Comparison of ENCODE assay signal across 1 cellular context in the genomic region with DNA sequence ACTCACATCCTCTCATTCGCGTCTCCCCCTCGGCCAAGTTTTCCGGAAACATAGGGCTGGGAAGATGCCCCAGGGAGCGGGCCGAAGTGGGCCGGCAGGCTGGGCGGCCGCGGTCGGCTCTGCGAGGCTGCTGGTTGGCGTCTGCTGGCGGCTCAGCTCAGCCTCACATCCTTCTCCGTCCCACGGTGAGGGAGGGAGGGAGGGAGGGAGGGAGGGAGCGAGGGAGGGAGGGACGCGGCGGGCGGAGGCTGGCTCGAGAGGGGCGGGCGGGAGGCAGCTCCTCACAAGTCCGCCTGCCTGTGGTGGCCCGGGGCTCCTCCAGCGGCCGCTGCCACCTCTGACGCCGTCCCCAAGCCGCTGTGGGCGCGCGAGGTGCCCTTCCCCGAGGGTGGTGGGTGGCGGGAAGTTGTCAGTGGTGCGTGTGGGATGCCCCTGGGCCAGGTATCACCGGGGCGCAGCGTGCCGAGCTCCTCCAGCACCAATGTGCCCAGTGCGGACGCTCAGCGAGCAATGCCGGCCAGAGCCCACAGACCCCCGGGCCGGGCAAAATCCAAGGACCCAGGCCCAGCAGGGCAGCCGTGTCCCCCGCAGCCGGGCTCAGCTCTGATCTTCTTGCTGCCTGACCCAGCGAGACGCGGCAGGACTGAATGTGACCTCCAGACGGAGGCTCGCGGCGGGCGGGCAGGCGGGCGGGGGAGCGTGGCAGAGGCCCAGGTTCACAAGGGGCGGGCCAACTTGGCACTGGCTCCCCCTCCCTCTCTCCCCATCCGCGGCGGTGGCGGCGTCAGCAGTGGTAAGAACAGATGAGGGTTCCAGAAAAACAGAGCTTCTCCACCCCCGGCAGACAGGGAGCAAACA.
TF ChIP-seq lines count a peak whose summit lies in the region.

No MANE protein-coding gene starts in this region.

TF ChIP-seq in HepG2, 621 proteins besides CTCF, POLR2A, EP300 and RAD21 (continued from another document and continues in another):
- TF ChIP-seq, protein P1, sequence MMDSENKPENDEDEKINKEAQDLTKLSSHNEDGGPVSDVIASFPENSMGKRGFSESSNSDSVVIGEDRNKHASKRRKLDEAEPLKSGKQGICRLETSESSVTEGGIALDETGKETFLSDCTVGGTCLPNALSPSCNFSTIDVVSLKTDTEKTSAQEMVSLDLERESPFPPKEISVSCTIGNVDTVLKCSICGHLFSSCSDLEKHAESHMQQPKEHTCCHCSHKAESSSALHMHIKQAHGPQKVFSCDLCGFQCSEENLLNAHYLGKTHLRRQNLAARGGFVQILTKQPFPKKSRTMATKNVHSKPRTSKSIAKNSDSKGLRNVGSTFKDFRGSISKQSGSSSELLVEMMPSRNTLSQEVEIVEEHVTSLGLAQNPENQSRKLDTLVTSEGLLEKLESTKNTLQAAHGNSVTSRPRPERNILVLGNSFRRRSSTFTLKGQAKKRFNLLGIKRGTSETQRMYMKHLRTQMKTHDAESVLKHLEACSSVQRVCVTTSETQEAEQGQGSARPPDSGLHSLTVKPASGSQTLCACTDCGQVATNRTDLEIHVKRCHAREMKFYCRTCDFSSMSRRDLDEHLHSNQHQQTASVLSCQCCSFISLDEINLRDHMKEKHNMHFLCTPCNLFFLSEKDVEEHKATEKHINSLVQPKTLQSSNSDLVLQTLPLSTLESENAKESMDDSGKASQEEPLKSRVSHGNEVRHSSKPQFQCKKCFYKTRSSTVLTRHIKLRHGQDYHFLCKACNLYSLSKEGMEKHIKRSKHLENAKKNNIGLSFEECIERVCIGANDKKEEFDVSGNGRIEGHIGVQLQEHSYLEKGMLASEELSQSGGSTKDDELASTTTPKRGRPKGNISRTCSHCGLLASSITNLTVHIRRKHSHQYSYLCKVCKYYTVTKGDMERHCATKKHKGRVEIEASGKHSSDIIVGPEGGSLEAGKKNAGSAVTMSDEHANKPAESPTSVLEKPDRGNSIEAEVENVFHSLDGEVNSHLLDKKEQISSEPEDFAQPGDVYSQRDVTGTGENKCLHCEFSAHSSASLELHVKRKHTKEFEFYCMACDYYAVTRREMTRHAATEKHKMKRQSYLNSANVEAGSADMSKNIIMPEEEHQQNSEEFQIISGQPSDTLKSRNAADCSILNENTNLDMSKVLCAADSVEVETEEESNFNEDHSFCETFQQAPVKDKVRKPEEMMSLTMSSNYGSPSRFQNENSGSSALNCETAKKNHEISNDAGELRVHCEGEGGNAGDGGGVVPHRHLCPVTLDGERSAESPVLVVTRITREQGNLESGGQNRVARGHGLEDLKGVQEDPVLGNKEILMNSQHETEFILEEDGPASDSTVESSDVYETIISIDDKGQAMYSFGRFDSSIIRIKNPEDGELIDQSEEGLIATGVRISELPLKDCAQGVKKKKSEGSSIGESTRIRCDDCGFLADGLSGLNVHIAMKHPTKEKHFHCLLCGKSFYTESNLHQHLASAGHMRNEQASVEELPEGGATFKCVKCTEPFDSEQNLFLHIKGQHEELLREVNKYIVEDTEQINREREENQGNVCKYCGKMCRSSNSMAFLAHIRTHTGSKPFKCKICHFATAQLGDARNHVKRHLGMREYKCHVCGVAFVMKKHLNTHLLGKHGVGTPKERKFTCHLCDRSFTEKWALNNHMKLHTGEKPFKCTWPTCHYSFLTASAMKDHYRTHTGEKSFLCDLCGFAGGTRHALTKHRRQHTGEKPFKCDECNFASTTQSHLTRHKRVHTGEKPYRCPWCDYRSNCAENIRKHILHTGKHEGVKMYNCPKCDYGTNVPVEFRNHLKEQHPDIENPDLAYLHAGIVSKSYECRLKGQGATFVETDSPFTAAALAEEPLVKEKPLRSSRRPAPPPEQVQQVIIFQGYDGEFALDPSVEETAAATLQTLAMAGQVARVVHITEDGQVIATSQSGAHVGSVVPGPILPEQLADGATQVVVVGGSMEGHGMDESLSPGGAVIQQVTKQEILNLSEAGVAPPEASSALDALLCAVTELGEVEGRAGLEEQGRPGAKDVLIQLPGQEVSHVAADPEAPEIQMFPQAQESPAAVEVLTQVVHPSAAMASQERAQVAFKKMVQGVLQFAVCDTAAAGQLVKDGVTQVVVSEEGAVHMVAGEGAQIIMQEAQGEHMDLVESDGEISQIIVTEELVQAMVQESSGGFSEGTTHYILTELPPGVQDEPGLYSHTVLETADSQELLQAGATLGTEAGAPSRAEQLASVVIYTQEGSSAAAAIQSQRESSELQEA (CRISPR knock-in tag; IDR thresholded peaks at IDR 0.05; ENCODE audit: not compliant biosample characterization), result peak; percentile 40
- TF ChIP-seq TAF1 (CRISPR knock-in tag; IDR thresholded peaks at IDR 0.05), result peak; percentile 29; the same call in 1 of the 2 replicates
- TF ChIP-seq, protein P2, sequence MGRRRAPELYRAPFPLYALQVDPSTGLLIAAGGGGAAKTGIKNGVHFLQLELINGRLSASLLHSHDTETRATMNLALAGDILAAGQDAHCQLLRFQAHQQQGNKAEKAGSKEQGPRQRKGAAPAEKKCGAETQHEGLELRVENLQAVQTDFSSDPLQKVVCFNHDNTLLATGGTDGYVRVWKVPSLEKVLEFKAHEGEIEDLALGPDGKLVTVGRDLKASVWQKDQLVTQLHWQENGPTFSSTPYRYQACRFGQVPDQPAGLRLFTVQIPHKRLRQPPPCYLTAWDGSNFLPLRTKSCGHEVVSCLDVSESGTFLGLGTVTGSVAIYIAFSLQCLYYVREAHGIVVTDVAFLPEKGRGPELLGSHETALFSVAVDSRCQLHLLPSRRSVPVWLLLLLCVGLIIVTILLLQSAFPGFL (CRISPR knock-in tag; IDR thresholded peaks at IDR 0.05), result no peak
- peak; percentile 51; the same call in 1 of the 2 replicates for TF ChIP-seq NRL (CRISPR knock-in tag; IDR thresholded peaks at IDR 0.05; ENCODE audit: borderline replicate concordance)
- TF ChIP-seq KLF13 (CRISPR knock-in tag; IDR thresholded peaks at IDR 0.05), result no peak
- TF ChIP-seq, protein P3, sequence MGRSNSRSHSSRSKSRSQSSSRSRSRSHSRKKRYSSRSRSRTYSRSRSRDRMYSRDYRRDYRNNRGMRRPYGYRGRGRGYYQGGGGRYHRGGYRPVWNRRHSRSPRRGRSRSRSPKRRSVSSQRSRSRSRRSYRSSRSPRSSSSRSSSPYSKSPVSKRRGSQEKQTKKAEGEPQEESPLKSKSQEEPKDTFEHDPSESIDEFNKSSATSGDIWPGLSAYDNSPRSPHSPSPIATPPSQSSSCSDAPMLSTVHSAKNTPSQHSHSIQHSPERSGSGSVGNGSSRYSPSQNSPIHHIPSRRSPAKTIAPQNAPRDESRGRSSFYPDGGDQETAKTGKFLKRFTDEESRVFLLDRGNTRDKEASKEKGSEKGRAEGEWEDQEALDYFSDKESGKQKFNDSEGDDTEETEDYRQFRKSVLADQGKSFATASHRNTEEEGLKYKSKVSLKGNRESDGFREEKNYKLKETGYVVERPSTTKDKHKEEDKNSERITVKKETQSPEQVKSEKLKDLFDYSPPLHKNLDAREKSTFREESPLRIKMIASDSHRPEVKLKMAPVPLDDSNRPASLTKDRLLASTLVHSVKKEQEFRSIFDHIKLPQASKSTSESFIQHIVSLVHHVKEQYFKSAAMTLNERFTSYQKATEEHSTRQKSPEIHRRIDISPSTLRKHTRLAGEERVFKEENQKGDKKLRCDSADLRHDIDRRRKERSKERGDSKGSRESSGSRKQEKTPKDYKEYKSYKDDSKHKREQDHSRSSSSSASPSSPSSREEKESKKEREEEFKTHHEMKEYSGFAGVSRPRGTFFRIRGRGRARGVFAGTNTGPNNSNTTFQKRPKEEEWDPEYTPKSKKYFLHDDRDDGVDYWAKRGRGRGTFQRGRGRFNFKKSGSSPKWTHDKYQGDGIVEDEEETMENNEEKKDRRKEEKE (IDR thresholded peaks at IDR 0.05), result no peak
- peak; percentile 55; the same call in 1 of the 2 replicates for TF ChIP-seq PITX1 (CRISPR knock-in tag; IDR thresholded peaks at IDR 0.05)
- peak in 1 of 2 experiments; percentile 32; a peak in 1 of 4 replicates for TF ChIP-seq NR2F1 (CRISPR knock-in tag; IDR thresholded peaks at IDR 0.05)
- TF ChIP-seq, protein P4, sequence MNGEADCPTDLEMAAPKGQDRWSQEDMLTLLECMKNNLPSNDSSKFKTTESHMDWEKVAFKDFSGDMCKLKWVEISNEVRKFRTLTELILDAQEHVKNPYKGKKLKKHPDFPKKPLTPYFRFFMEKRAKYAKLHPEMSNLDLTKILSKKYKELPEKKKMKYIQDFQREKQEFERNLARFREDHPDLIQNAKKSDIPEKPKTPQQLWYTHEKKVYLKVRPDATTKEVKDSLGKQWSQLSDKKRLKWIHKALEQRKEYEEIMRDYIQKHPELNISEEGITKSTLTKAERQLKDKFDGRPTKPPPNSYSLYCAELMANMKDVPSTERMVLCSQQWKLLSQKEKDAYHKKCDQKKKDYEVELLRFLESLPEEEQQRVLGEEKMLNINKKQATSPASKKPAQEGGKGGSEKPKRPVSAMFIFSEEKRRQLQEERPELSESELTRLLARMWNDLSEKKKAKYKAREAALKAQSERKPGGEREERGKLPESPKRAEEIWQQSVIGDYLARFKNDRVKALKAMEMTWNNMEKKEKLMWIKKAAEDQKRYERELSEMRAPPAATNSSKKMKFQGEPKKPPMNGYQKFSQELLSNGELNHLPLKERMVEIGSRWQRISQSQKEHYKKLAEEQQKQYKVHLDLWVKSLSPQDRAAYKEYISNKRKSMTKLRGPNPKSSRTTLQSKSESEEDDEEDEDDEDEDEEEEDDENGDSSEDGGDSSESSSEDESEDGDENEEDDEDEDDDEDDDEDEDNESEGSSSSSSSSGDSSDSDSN (CRISPR knock-in tag; IDR thresholded peaks at IDR 0.05), result peak; percentile 78
- peak; percentile 30; the same call in 1 of the 2 replicates for TF ChIP-seq NFKB2 (CRISPR knock-in tag; IDR thresholded peaks at IDR 0.05; ENCODE audit: borderline replicate concordance)
- TF ChIP-seq ARNTL (CRISPR knock-in tag; IDR thresholded peaks at IDR 0.05), result peak; percentile 60
- TF ChIP-seq HOXA5 (CRISPR knock-in tag; IDR thresholded peaks at IDR 0.05), result peak; percentile 58; the same call in 1 of the 2 replicates
- TF ChIP-seq, protein P5, sequence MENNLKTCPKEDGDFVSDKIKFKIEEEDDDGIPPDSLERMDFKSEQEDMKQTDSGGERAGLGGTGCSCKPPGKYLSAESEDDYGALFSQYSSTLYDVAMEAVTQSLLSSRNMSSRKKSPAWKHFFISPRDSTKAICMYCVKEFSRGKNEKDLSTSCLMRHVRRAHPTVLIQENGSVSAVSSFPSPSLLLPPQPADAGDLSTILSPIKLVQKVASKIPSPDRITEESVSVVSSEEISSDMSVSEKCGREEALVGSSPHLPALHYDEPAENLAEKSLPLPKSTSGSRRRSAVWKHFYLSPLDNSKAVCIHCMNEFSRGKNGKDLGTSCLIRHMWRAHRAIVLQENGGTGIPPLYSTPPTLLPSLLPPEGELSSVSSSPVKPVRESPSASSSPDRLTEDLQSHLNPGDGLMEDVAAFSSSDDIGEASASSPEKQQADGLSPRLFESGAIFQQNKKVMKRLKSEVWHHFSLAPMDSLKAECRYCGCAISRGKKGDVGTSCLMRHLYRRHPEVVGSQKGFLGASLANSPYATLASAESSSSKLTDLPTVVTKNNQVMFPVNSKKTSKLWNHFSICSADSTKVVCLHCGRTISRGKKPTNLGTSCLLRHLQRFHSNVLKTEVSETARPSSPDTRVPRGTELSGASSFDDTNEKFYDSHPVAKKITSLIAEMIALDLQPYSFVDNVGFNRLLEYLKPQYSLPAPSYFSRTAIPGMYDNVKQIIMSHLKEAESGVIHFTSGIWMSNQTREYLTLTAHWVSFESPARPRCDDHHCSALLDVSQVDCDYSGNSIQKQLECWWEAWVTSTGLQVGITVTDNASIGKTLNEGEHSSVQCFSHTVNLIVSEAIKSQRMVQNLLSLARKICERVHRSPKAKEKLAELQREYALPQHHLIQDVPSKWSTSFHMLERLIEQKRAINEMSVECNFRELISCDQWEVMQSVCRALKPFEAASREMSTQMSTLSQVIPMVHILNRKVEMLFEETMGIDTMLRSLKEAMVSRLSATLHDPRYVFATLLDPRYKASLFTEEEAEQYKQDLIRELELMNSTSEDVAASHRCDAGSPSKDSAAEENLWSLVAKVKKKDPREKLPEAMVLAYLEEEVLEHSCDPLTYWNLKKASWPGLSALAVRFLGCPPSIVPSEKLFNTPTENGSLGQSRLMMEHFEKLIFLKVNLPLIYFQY (CRISPR knock-in tag; IDR thresholded peaks at IDR 0.05; ENCODE audit: borderline replicate concordance), result peak; percentile 79
- TF ChIP-seq, protein P6, sequence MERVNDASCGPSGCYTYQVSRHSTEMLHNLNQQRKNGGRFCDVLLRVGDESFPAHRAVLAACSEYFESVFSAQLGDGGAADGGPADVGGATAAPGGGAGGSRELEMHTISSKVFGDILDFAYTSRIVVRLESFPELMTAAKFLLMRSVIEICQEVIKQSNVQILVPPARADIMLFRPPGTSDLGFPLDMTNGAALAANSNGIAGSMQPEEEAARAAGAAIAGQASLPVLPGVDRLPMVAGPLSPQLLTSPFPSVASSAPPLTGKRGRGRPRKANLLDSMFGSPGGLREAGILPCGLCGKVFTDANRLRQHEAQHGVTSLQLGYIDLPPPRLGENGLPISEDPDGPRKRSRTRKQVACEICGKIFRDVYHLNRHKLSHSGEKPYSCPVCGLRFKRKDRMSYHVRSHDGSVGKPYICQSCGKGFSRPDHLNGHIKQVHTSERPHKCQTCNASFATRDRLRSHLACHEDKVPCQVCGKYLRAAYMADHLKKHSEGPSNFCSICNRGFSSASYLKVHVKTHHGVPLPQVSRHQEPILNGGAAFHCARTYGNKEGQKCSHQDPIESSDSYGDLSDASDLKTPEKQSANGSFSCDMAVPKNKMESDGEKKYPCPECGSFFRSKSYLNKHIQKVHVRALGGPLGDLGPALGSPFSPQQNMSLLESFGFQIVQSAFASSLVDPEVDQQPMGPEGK (CRISPR knock-in tag; IDR thresholded peaks at IDR 0.05), result peak; percentile 91
- TF ChIP-seq, protein P7, sequence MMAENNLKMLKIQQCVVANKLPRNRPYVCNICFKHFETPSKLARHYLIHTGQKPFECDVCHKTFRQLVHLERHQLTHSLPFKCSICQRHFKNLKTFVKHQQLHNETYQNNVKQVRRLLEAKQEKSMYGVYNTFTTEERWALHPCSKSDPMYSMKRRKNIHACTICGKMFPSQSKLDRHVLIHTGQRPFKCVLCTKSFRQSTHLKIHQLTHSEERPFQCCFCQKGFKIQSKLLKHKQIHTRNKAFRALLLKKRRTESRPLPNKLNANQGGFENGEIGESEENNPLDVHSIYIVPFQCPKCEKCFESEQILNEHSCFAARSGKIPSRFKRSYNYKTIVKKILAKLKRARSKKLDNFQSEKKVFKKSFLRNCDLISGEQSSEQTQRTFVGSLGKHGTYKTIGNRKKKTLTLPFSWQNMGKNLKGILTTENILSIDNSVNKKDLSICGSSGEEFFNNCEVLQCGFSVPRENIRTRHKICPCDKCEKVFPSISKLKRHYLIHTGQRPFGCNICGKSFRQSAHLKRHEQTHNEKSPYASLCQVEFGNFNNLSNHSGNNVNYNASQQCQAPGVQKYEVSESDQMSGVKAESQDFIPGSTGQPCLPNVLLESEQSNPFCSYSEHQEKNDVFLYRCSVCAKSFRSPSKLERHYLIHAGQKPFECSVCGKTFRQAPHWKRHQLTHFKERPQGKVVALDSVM (CRISPR knock-in tag; IDR thresholded peaks at IDR 0.05), result peak; percentile 96
- peak; percentile 68 for TF ChIP-seq HNF4A (CRISPR knock-in tag; IDR thresholded peaks at IDR 0.05)
- TF ChIP-seq ZNF552 (CRISPR knock-in tag; IDR thresholded peaks at IDR 0.05; ENCODE audit: borderline replicate concordance), result 0 out of 2 replicates have a peak, but pooled peaks have one; percentile 66
- TF ChIP-seq FOXC1 (CRISPR knock-in tag; IDR thresholded peaks at IDR 0.05; ENCODE audit: borderline replicate concordance), result peak; percentile 58; the same call in 1 of the 2 replicates
- peak; percentile 66; the same call in 1 of the 2 replicates for TF ChIP-seq NAIF1 (CRISPR knock-in tag; IDR thresholded peaks at IDR 0.05; ENCODE audit: borderline replicate concordance)
- TF ChIP-seq GATA4 (IDR thresholded peaks at IDR 0.05; ENCODE audit: borderline replicate concordance, low read depth), result no peak
- TF ChIP-seq ZSCAN25 (CRISPR knock-in tag; IDR thresholded peaks at IDR 0.05), result peak; percentile 69
